Comparison of ENCODE assay signal across 8 cellular contexts in the genomic region with DNA sequence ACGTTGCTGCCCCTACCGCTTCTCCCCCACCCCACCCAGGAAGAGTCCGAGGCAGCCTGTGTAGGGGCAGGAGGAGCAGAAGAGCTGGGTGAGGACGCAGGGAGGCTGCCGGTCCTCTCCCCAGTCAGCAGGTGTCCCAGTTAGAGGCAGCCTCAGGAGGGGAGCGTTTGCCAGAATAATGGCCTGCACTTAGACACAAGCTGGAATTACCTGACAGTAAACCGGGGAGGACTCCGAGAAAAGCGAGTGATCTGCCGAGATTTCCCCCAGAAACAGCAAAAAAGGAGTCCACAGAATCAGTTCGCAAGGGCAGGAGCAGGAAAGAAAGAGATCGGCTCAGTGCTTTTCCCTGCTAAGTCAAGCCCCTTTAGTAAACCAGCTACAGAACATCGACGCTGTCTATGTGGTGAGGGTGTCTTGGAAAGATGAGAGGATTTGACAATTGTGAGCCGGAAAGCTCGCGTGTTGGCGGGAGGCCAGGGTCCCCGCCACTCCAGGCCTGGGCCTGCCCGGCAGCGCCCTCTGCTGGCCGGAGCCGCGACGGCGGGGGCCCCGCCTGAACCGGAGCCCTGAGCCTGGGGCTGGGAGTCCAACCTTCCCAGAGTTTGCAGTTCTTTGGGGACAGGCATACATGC. TPM values are rescaled to one million over a fixed set of nuclear protein-coding genes. Genes with fewer than 3 reads are reported as not detected.
DNase-seq lines count a peak whose midpoint lies in the region; ATAC-seq and TF ChIP-seq lines count a peak whose summit lies in the region.

No MANE protein-coding gene starts in this region.

- intact Hi-C loops in ascending aorta (cut with DNase I) = loop anchor here (10.0 kb wide), 1 partner anchor 519 kb away; no protein-coding TSS in a partner anchor
- intact Hi-C loops in right cardiac atrium (cut with DNase I) = no loop called here

- H3K4me1 ChIP-seq in ascending aorta (peaks cover 0 to 2% of the 10 kb centered on the region in 2 donors), right cardiac atrium (ENCODE audit: control insufficient read depth, insufficient read depth, low read length) (no peaks in the 10 kb centered on the region)

- H3K36me3 ChIP-seq in ascending aorta = no peaks in the 10 kb centered on the region

- ATAC-seq in right cardiac atrium = peak; percentile 89 to 93
- ATAC-seq in HG03460 (IDR thresholded peaks at IDR 0.05; ENCODE audit: unreplicated experiment) = no peak

- H3K27me3 ChIP-seq in ascending aorta (no peaks in the 10 kb centered on the region), right cardiac atrium (ENCODE audit: control insufficient read depth, insufficient read depth) (no peaks in the 10 kb centered on the region)

- DNase-seq in COLO668 (lab: John Stamatoyannopoulos, UW; ENCODE audit: unreplicated experiment) (peak; percentile 75), GOT3 (lab: John Stamatoyannopoulos, UW) (peak; percentile 22), NCI-H1105 (lab: John Stamatoyannopoulos, UW) (peak; percentile 49), T-helper 22 cell (ENCODE audit: low read depth) (peak; percentile 35), ascending aorta (ENCODE audit: low spot score in 2 of 2) (peak in 1 of 2 donors; percentile 87), right cardiac atrium (peak; percentile 84 to 96 (median 94)), retinal pigment epithelial cell (ENCODE audit: low read depth) (no peak)

- TF ChIP-seq CTCF in ascending aorta (IDR thresholded peaks at IDR 0.05) (peak; percentile 88 to 99 (median 97)), retinal pigment epithelial cell (conservative IDR thresholded peaks at IDR 0.05; ENCODE audit: low read depth, low read length) (peak; percentile 90)

- H3K27ac ChIP-seq in ascending aorta (peak overlapping the region; percentile 41 to 52), right cardiac atrium (ENCODE audit: low read length) (peak overlapping the region; percentile 7)

- H3K9me3 ChIP-seq in ascending aorta (no peaks in the 10 kb centered on the region), right cardiac atrium (ENCODE audit: control insufficient read depth, low read length) (no peaks in the 10 kb centered on the region)

- 3% methylated on average over 28 of the region's 28 CpGs for WGBS in right cardiac atrium

- H3K4me3 ChIP-seq in ascending aorta (peak overlapping the region; percentile 52 to 73), right cardiac atrium (ENCODE audit: low read length) (peak overlapping the region; percentile 67), retinal pigment epithelial cell (ENCODE audit: low read length) (peak overlapping the region; percentile 57)

RNA-seq across cellular contexts. Expression of gene THRSP, which starts 17.7 kb away (rescaled TPM):
- total RNA-seq in ascending aorta (not detected), right cardiac atrium (1 to 10 TPM in 2 of 4 donors, under 1 TPM in 1, not detected in 1; 0.66 to 7.3 (median 1.4) TPM)
- polyA plus RNA-seq in right cardiac atrium = 80.3 TPM

RNA-seq across cellular contexts. Expression of gene KCTD14, which starts 22.9 kb away (rescaled TPM):
- total RNA-seq in ascending aorta = 0.96 TPM
- under 1 TPM in 3 of 4 donors, not detected in 1; 0.43 to 0.56 (median 0.45) TPM for total RNA-seq in right cardiac atrium
- 0.36 TPM for polyA plus RNA-seq in right cardiac atrium

RNA-seq across cellular contexts. Expression of gene NDUFC2, which starts 33.7 kb away (rescaled TPM):
- 112 TPM for total RNA-seq in ascending aorta
- total RNA-seq in right cardiac atrium = 100 to 1,000 TPM; 238 to 276 (median 258) TPM
- 298 TPM for polyA plus RNA-seq in right cardiac atrium

RNA-seq across cellular contexts. Expression of gene INTS4, which starts 51.5 kb away (rescaled TPM):
- 10.7 TPM for total RNA-seq in ascending aorta
- 10 to 100 TPM; 14.1 to 15.3 (median 14.9) TPM for total RNA-seq in right cardiac atrium
- 9.3 TPM for polyA plus RNA-seq in right cardiac atrium
